1 cellular context compared by ENCODE assay signal in genomic region chr1:202532071-202532616, GRCh38.
TF ChIP-seq lines count a peak whose summit lies in the region.

No MANE protein-coding gene starts in this region.

TF ChIP-seq in GM12878, 131 proteins besides CTCF, POLR2A, EP300 and RAD21 (continued from another document):
- TF ChIP-seq ZNF687 (IDR thresholded peaks at IDR 0.05) (peak; percentile 78; the same call in 1 of the 2 replicates), STAT3 (IDR thresholded peaks at IDR 0.05; ENCODE audit: low read depth, low read length) (0 out of 2 replicates have a peak, but pooled peaks have one; percentile 41), ZNF592 (IDR thresholded peaks at IDR 0.05) (0 out of 2 replicates have a peak, but pooled peaks have one; percentile 61), BHLHE40 (IDR thresholded peaks at IDR 0.05; ENCODE audit: borderline replicate concordance in 1 of 2, low read depth in 2 of 2, low read length in 1 of 2) (0 out of 4 replicates have a peak, but pooled peaks of 1 of the 2 experiments have one; percentile 6), NR2F1 (conservative IDR thresholded peaks at IDR 0.05) (peak; percentile 75), SRF (IDR thresholded peaks at IDR 0.05; ENCODE audit: low read depth in 2 of 2, low read length in 2 of 2) (0 out of 4 replicates have a peak, but pooled peaks of 1 of the 2 experiments have one; percentile 28), MTA2 (IDR thresholded peaks at IDR 0.05; ENCODE audit: low read depth) (peak; percentile 53; the same call in 1 of the 2 replicates), PKNOX1 (IDR thresholded peaks at IDR 0.05) (0 out of 2 replicates have a peak, but pooled peaks have one; percentile 7), MEF2B (IDR thresholded peaks at IDR 0.05; ENCODE audit: partially characterized antibody, poor library complexity, severe bottlenecking) (peak; percentile 56)
